ENCODE assay signal across 21 cellular contexts in genomic region chr3:38641461-38642110, GRCh38. TPM values are rescaled to one million over a fixed set of nuclear protein-coding genes. Genes with fewer than 3 reads are reported as not detected.
"Had no signal": no experiment of that assay in that cellular context is flagged by ENCODE, and none has a peak within 500 bp of the region (broad histone marks: within the 10 kb centered on the region; RNA-seq: fewer than 3 reads in every experiment).

No MANE protein-coding gene starts in this region.

- ATAC-seq: activated CD8-positive, alpha-beta T cell treated with anti-CD3 and anti-CD28 coated beads for 36 hours; activated naive CD4-positive, alpha-beta T cell treated with anti-CD3 and anti-CD28 coated beads, Interleukin-2, amount 50 U/mL, for 72 hours; activated T-cell treated with anti-CD3 and anti-CD28 coated beads, Interleukin-2, amount 50 U/mL, for 4 hours; SK-N-SH treated with all-trans-retinoic acid at 6 μM for 48 hours had no signal

- DNase-seq: activated CD8-positive, alpha-beta T cell treated with anti-CD3 and anti-CD28 coated beads for 36 hours; activated gamma-delta T cell; activated T-cell treated with anti-CD3 and anti-CD28 coated beads, Interleukin-2, amount 50 U/mL, for 4 hours; central memory CD4-positive, alpha-beta T cell; cortex of kidney; effector CD4-positive, alpha-beta T cell; esophagus squamous epithelium; hypothalamus; mammary epithelial cell; naive B cell; stimulated activated CD4-positive, alpha-beta T cell treated with anti-CD3 and anti-CD28 coated beads, Interleukin-4, amount 100 ng/mL, for 24 hours; stimulated activated naive CD4-positive, alpha-beta T cell; substantia nigra; trophoblast cell had no signal

- H3K27ac ChIP-seq: esophagus squamous epithelium, neutrophil, skin epidermis, VCaP had no signal

- H3K4me1 Mint-ChIP-seq: naive B cell had no signal

- H3K36me3 ChIP-seq: esophagus squamous epithelium, neutrophil had no signal

- H3K27ac Mint-ChIP-seq: activated CD8-positive, alpha-beta T cell treated with anti-CD3 and anti-CD28 coated beads for 36 hours; activated naive CD4-positive, alpha-beta T cell treated with anti-CD3 and anti-CD28 coated beads, Interleukin-2, amount 50 U/mL, for 72 hours; naive B cell had no signal

- H3K9me3 ChIP-seq: esophagus squamous epithelium, neutrophil had no signal

- H3K4me3 Mint-ChIP-seq: activated CD8-positive, alpha-beta T cell treated with anti-CD3 and anti-CD28 coated beads for 36 hours; activated T-cell treated with anti-CD3 and anti-CD28 coated beads, Interleukin-2, amount 50 U/mL, for 4 hours; naive B cell had no signal

- H3K4me3 ChIP-seq: esophagus squamous epithelium, skin epidermis had no signal

- H3K36me3 Mint-ChIP-seq: activated naive CD4-positive, alpha-beta T cell treated with anti-CD3 and anti-CD28 coated beads, Interleukin-2, amount 50 U/mL, for 72 hours; naive B cell had no signal

- H3K4me1 ChIP-seq: esophagus squamous epithelium had no signal

- H3K9me3 Mint-ChIP-seq: activated CD8-positive, alpha-beta T cell treated with anti-CD3 and anti-CD28 coated beads for 36 hours; activated naive CD4-positive, alpha-beta T cell treated with anti-CD3 and anti-CD28 coated beads, Interleukin-2, amount 50 U/mL, for 72 hours; activated T-cell treated with anti-CD3 and anti-CD28 coated beads, Interleukin-2, amount 50 U/mL, for 4 hours; naive B cell had no signal

RNA-seq across cellular contexts. Expression of gene SCN5A, which starts 7.9 kb away (rescaled TPM):
- total RNA-seq: activated T-cell treated with anti-CD3 and anti-CD28 coated beads, Interleukin-2, amount 50 U/mL, for 4 hours; mammary epithelial cell; mononuclear cell; T-helper 1 cell treated with Interleukin-12 subunit alpha and Interleukin-12 subunit beta and Interleukin-4 antibody, amounts not matched to agents 30 ng/mL and 1 ng/mL, for 36 hours had no signal
